In the genomic region with DNA sequence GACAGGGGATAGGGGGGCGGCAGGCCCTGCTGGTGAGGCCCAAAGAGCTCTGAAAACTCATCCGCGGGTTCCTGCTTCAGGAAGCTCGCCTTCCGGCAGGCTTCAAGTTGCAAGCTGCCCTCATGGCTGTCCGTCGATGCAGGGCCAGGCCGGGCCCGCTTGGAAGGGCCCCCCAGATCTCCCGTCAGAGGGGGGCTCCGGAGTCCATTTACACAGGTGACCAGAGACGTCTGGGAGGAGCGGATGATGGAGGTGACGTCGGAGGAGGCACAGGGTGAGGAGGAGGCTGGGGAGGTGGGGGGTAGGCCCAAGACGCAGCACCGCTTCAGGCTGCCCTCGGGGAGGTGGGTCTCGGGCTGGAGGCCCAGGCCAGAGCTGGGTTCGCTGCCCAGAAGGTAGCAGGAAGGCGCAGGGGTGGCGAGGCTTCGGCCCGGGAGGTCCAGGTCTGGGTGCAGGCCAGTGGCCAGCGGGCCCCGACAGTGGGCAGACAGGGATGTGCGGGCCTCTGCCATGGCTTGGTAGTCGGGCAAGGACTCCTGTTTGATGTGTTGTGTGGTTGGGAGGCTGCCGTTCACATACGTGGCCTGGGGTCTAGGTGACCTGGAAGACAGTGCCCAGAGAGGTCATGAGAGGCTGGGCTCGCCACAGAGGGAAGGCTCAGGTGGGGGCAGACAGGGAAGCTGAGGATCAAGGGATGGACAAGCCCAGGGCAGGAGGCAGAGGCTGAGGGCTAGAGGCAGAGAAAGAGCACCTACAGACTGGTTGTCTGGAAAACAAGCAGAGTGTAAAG, we compare ENCODE assay signal across 23 cellular contexts.
"Had no signal": no experiment of that assay in that cellular context is flagged by ENCODE, and none has a peak within 500 bp of the region (broad histone marks: within the 10 kb centered on the region; RNA-seq: fewer than 3 reads in every experiment).

No MANE protein-coding gene starts in this region.

- H3K4me3 Mint-ChIP-seq: activated CD4-positive, alpha-beta T cell treated with anti-CD3 and anti-CD28 coated beads for 36 hours; activated naive CD8-positive, alpha-beta T cell; brain had no signal

- H3K4me1 Mint-ChIP-seq: activated CD4-positive, alpha-beta T cell treated with anti-CD3 and anti-CD28 coated beads for 36 hours had no signal

- ATAC-seq: gastroesophageal sphincter, left cardiac atrium had no signal

- DNase-seq: cortex of kidney; head of caudate nucleus; hippocampal formation; left cardiac atrium; left ventricle myocardium superior; mammary epithelial cell; nucleus accumbens; stimulated activated CD4-positive, alpha-beta T cell treated with anti-CD3 and anti-CD28 coated beads, Interleukin-15, amount 100 ng/mL, for 24 hours; stimulated activated naive CD4-positive, alpha-beta T cell; T-helper 2 cell; uterus had no signal

- H3K4me2 ChIP-seq: smooth muscle cell had no signal

- H3K27me3 ChIP-seq: ascending aorta, cardiac muscle cell, gastroesophageal sphincter, pancreas, testis, uterus had no signal

- H3K4me1 ChIP-seq: ascending aorta, gastroesophageal sphincter, pancreas, psoas muscle, testis, uterus had no signal

- H3K27ac ChIP-seq: ascending aorta, cardiac muscle cell, gastroesophageal sphincter, pancreas, psoas muscle, testis, uterus had no signal

- H3K36me3 Mint-ChIP-seq: activated naive CD8-positive, alpha-beta T cell; brain had no signal

- H3K27me3 Mint-ChIP-seq: activated CD4-positive, alpha-beta T cell treated with anti-CD3 and anti-CD28 coated beads for 36 hours; activated naive CD8-positive, alpha-beta T cell; brain had no signal

- H3K9me3 ChIP-seq: ascending aorta, gastroesophageal sphincter, pancreas, psoas muscle, testis, uterus had no signal

- H3K9me3 Mint-ChIP-seq: brain had no signal

- FAIRE-seq: endothelial cell of umbilical vein, keratinocyte, pancreas had no signal

- H3K36me3 ChIP-seq: ascending aorta, cardiac muscle cell, gastroesophageal sphincter, pancreas, uterus had no signal

- H3K27ac Mint-ChIP-seq: activated CD4-positive, alpha-beta T cell treated with anti-CD3 and anti-CD28 coated beads for 36 hours; activated naive CD8-positive, alpha-beta T cell had no signal

- H3K4me3 ChIP-seq: ascending aorta, cardiac muscle cell, gastroesophageal sphincter, pancreas, psoas muscle, smooth muscle cell, testis, uterus had no signal
